ENCODE assay signal across 26 cellular contexts in genomic region chr2:134760385-134760784, GRCh38. TPM values are rescaled to one million over a fixed set of nuclear protein-coding genes. Genes with fewer than 3 reads are reported as not detected.
DNase-seq lines count a peak whose midpoint lies in the region; ATAC-seq, FAIRE-seq and TF ChIP-seq lines count a peak whose summit lies in the region.
"Had no signal": no experiment of that assay in that cellular context is flagged by ENCODE, and none has a peak within 500 bp of the region (broad histone marks: within the 10 kb centered on the region; RNA-seq: fewer than 3 reads in every experiment).

No MANE protein-coding gene starts in this region.

- no peaks in the 10 kb centered on the region for H4K20me1 ChIP-seq in GM23338 (replicated peaks; ENCODE audit: insufficient read depth)
- H4K20me1 ChIP-seq in Karpas-422 (ENCODE audit: insufficient read depth, low read depth, low read length), result no peaks in the 10 kb centered on the region
- no peaks in the 10 kb centered on the region for H4K20me1 ChIP-seq in endothelial cell of umbilical vein (replicated peaks; ENCODE audit: control insufficient read depth, extremely low read depth, insufficient read depth, low read length)
- H4K20me1 ChIP-seq: BLaER1 had no signal

- H3K9me3 ChIP-seq in Karpas-422 (ENCODE audit: low read length), result no peaks in the 10 kb centered on the region
- H3K9me3 ChIP-seq in endothelial cell of umbilical vein (replicated peaks; ENCODE audit: control insufficient read depth, insufficient read depth, low read length), result no peaks in the 10 kb centered on the region
- H3K9me3 ChIP-seq: BE2C, BLaER1 had no signal

- H3K4me3 Mint-ChIP-seq in GM23338, result no peak overlapping the region
- H3K4me3 Mint-ChIP-seq: CD14-positive monocyte; CD4-positive, alpha-beta memory T cell; CD4-positive, CD25-positive, alpha-beta regulatory T cell; CD8-positive, alpha-beta memory T cell had no signal

- peaks cover 11% of the 10 kb centered on the region; the same call in 2 of the 3 replicates for H3K9me3 Mint-ChIP-seq in GM23338

- H3K79me2 ChIP-seq in GM23338 (replicated peaks; ENCODE audit: insufficient read depth), result no peaks in the 10 kb centered on the region
- no peaks in the 10 kb centered on the region for H3K79me2 ChIP-seq in Karpas-422 (ENCODE audit: low read length)
- H3K79me2 ChIP-seq in endothelial cell of umbilical vein (ENCODE audit: control insufficient read depth, insufficient read depth, low read length), result no peaks in the 10 kb centered on the region

- H3K9ac ChIP-seq in Karpas-422 (ENCODE audit: low read length), result no peak overlapping the region
- no peak overlapping the region for H3K9ac ChIP-seq in endothelial cell of umbilical vein (replicated peaks; ENCODE audit: extremely low read depth, insufficient read depth, low read length)
- H3K9ac ChIP-seq: BLaER1 had no signal

- CTCF ChIA-PET in endothelial cell of umbilical vein (lab: Charles Lee), result no interaction called here

- dilution Hi-C loops in endothelial cell of umbilical vein (cut with MboI; ENCODE audit: extremely low pct_ligation_motif_present, low sequenced_read_pairs), result no loop called here

- no peak for TF ChIP-seq POLR2A in endothelial cell of umbilical vein (IDR thresholded peaks at IDR 0.05; ENCODE audit: low read depth, low read length)

- DNase-seq in GM23338 (ENCODE audit: low spot score), result no peak
- DNase-seq in Karpas-422, result peak; percentile 39
- no peak for DNase-seq in endothelial cell of umbilical vein (ENCODE audit: low read depth, low spot score)
- DNase-seq in globus pallidus (ENCODE audit: low spot score), result no peak
- no peak for DNase-seq in activated CD4-positive, CD25-positive, alpha-beta regulatory T cell (lab: John Stamatoyannopoulos, UW)
- DNase-seq: 8988T; ACHN; BE2C; C1 segment of cervical spinal cord; CD4-positive, alpha-beta memory T cell; CD4-positive, CD25-positive, alpha-beta regulatory T cell; CD8-positive, alpha-beta memory T cell; COR-L47; DMS 273 treated with DMSO at 0.1 percent for 48 hours; DMS153; DMS53; DMS79 treated with DMSO at 0.1 percent for 48 hours; GF-D8 had no signal

- H3K27me3 ChIP-seq in GM23338 (ENCODE audit: insufficient read depth) (no peaks in the 10 kb centered on the region), Karpas-422 (ENCODE audit: low read length) (no peaks in the 10 kb centered on the region), endothelial cell of umbilical vein (ENCODE audit: control insufficient read depth in 2 of 2, insufficient read depth in 2 of 2, low read length in 2 of 2) (peaks cover 2 to 3% of the 10 kb centered on the region in 2 experiments)
- H3K27me3 ChIP-seq: BE2C, BLaER1 had no signal

- peaks cover 2% of the 10 kb centered on the region for H3K27me3 Mint-ChIP-seq in GM23338 (ENCODE audit: insufficient read depth, low read depth, poor library complexity)

- H3K4me2 ChIP-seq in GM23338 (no peak overlapping the region), Karpas-422 (ENCODE audit: low read depth, low read length, poor library complexity, severe bottlenecking) (no peak overlapping the region), endothelial cell of umbilical vein (ENCODE audit: insufficient read depth, low read length) (no peak overlapping the region)
- H3K4me2 ChIP-seq: BLaER1 had no signal

- intact Hi-C loops in endothelial cell of umbilical vein (cut with micrococcal nuclease), result no loop called here

- H2AFZ ChIP-seq in GM23338 (peak overlapping the region; percentile 52; the same call in 1 of the 2 replicates), Karpas-422 (ENCODE audit: low read length) (no peak overlapping the region), endothelial cell of umbilical vein (ENCODE audit: low read depth, low read length) (no peak overlapping the region)

- H3K27ac ChIP-seq in GM23338 (ENCODE audit: low read depth) (no peak overlapping the region), Karpas-422 (ENCODE audit: low read length) (no peak overlapping the region), endothelial cell of umbilical vein (ENCODE audit: insufficient read depth, low read depth, low read length) (no peak overlapping the region)
- H3K27ac ChIP-seq: BLaER1 had no signal

- H3K9me2 ChIP-seq in GM23338 (ENCODE audit: insufficient read depth), result no peaks in the 10 kb centered on the region
- no peaks in the 10 kb centered on the region for H3K9me2 ChIP-seq in Karpas-422 (replicated peaks; ENCODE audit: insufficient read depth, low read length)

- ATAC-seq in GM23338 (no peak), GM18519 (IDR thresholded peaks at IDR 0.05; ENCODE audit: low FRiP score, unreplicated experiment) (no peak)

- H3K27ac Mint-ChIP-seq in GM23338, result no peak overlapping the region
- H3K27ac Mint-ChIP-seq: CD14-positive monocyte; CD4-positive, alpha-beta memory T cell; CD4-positive, CD25-positive, alpha-beta regulatory T cell; CD8-positive, alpha-beta memory T cell had no signal

- H3K4me1 Mint-ChIP-seq in GM23338, result no peaks in the 10 kb centered on the region
- H3K4me1 Mint-ChIP-seq: CD4-positive, CD25-positive, alpha-beta regulatory T cell; CD8-positive, alpha-beta memory T cell had no signal

- H3K4me3 ChIP-seq in GM23338 (no peak overlapping the region), Karpas-422 (ENCODE audit: low read length) (no peak overlapping the region), endothelial cell of umbilical vein (replicated peaks in 1 of 3; ENCODE audit: insufficient read depth in 1 of 3, low read depth in 1 of 3, low read length in 3 of 3) (no peak overlapping the region)
- H3K4me3 ChIP-seq: BLaER1 had no signal

- H3K36me3 ChIP-seq in GM23338 (ENCODE audit: insufficient read depth), result no peaks in the 10 kb centered on the region; the same call in 1 of the 2 replicates
- H3K36me3 ChIP-seq in Karpas-422 (ENCODE audit: insufficient read depth, low read length), result no peaks in the 10 kb centered on the region
- no peaks in the 10 kb centered on the region for H3K36me3 ChIP-seq in endothelial cell of umbilical vein (ENCODE audit: control insufficient read depth in 2 of 2, extremely low read depth in 1 of 2, insufficient read depth in 2 of 2, low read length in 2 of 2)
- H3K36me3 ChIP-seq: BE2C, BLaER1 had no signal

- H3K9me1 ChIP-seq in endothelial cell of umbilical vein (replicated peaks; ENCODE audit: control insufficient read depth, extremely low read depth, insufficient read depth, low read length), result no peaks in the 10 kb centered on the region

- FAIRE-seq in endothelial cell of umbilical vein (lab: Jason Lieb, UNC), result peak; percentile 21
- FAIRE-seq: A204.1, G401.6, GM12891 had no signal

- no peak for TF ChIP-seq CTCF in GM23338 (conservative IDR thresholded peaks at IDR 0.05; ENCODE audit: low read depth in 2 of 2)
- no peak for TF ChIP-seq CTCF in endothelial cell of umbilical vein (IDR thresholded peaks at IDR 0.05; ENCODE audit: extremely low read depth in 1 of 2, insufficient read depth in 1 of 2, low read depth in 1 of 2, low read length in 2 of 2)

- no peaks in the 10 kb centered on the region for H3F3A ChIP-seq in GM23338 (replicated peaks; ENCODE audit: low read depth)

- peaks cover 3% of the 10 kb centered on the region; the same call in 1 of the 3 replicates for H3K36me3 Mint-ChIP-seq in GM23338 (ENCODE audit: low read depth)
- H3K36me3 Mint-ChIP-seq: CD14-positive monocyte; CD4-positive, alpha-beta memory T cell; CD4-positive, CD25-positive, alpha-beta regulatory T cell had no signal

- H3K4me1 ChIP-seq in GM23338 (ENCODE audit: insufficient read depth) (no peaks in the 10 kb centered on the region), Karpas-422 (ENCODE audit: low read length) (peaks cover 46% of the 10 kb centered on the region), endothelial cell of umbilical vein (ENCODE audit: control insufficient read depth, extremely low read depth, insufficient read depth, low read length) (no peaks in the 10 kb centered on the region)
- H3K4me1 ChIP-seq: BE2C had no signal

- POLR2A ChIA-PET in endothelial cell of umbilical vein (lab: Charles Lee), result no interaction called here

- no TSS peak for BruUV-seq in endothelial cell of umbilical vein (replicated peaks; lab: Mats Ljungman, UMichigan)

TF ChIP-seq in GM23338, 12 proteins besides CTCF, POLR2A, EP300 and RAD21 (continues in another document):
- no peak for TF ChIP-seq EZH2phosphoT487 (IDR thresholded peaks at IDR 0.05; ENCODE audit: unreplicated experiment)
- TF ChIP-seq CREB1 (CRISPR knock-in tag; IDR thresholded peaks at IDR 0.05; ENCODE audit: low read depth), result no peak
- TF ChIP-seq NANOG (IDR thresholded peaks at IDR 0.05; ENCODE audit: borderline replicate concordance), result no peak

TF ChIP-seq in endothelial cell of umbilical vein, 7 proteins besides CTCF, POLR2A, EP300 and RAD21:
- TF ChIP-seq, protein P1, sequence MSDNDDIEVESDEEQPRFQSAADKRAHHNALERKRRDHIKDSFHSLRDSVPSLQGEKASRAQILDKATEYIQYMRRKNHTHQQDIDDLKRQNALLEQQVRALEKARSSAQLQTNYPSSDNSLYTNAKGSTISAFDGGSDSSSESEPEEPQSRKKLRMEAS (IDR thresholded peaks at IDR 0.05; ENCODE audit: insufficient read depth, insufficient read length), result no peak
- no peak for TF ChIP-seq POLR2AphosphoS5 (IDR thresholded peaks at IDR 0.05; ENCODE audit: insufficient read depth, low read depth, low read length)
- no peak for TF ChIP-seq GATA2 (IDR thresholded peaks at IDR 0.05; ENCODE audit: insufficient read depth, insufficient read length, low read depth, low read length)
- no peak for TF ChIP-seq FOS (IDR thresholded peaks at IDR 0.05; ENCODE audit: borderline replicate concordance, insufficient read depth, low read length)
- no peak for TF ChIP-seq EZH2 (IDR thresholded peaks at IDR 0.05; ENCODE audit: borderline replicate concordance, low read depth, low read length, severe bottlenecking)
- TF ChIP-seq JUN (IDR thresholded peaks at IDR 0.05; ENCODE audit: borderline replicate concordance, insufficient read depth, insufficient read length, low read depth), result no peak
- TF ChIP-seq MYC (IDR thresholded peaks at IDR 0.05; ENCODE audit: low read depth, low read length), result no peak

RNA-seq across cellular contexts. Expression of gene TMEM163, which starts 41.6 kb away (rescaled TPM):
- total RNA-seq in GM23338 (2014; rRNA removed; shearing (Covaris generic)), result 0.85 and 1.1 TPM in 2 replicates
- polyA plus RNA-seq in GM23338 (2016; fragmentation: Nextera tagmentation; extraction: Ambion mirVana), result 1.3 and 1.8 TPM in 2 replicates
- total RNA-seq in Karpas-422 (2014; rRNA removed; shearing (Covaris generic); ENCODE audit: low replicate concordance), result 4.7 and 7.3 TPM in 2 replicates
- total RNA-seq in endothelial cell of umbilical vein, result 1.0 and 1.3 TPM in 2 replicates
- polyA plus RNA-seq in endothelial cell of umbilical vein, result 2.2 and 2.8 TPM in 2 replicates
- polyA plus RNA-seq in endothelial cell of umbilical vein (2011; cell fraction: cytosol; rRNA removed), result 3.3 and 4.1 TPM in 2 replicates
- 4.8 TPM in 2 replicates for polyA plus RNA-seq in endothelial cell of umbilical vein (2011; cell fraction: nucleus; rRNA removed)
- 0.33 and 2.6 TPM in 2 replicates for polyA plus RNA-seq in endothelial cell of umbilical vein (2012)
- 2.1 and 2.5 TPM in 2 replicates for polyA minus RNA-seq in endothelial cell of umbilical vein
- polyA minus RNA-seq in endothelial cell of umbilical vein (2011; cell fraction: cytosol; rRNA and poly(A)+ RNA removed), result not detected
- 1.9 and 3.4 TPM in 2 replicates for polyA minus RNA-seq in endothelial cell of umbilical vein (2011; cell fraction: nucleus; rRNA and poly(A)+ RNA removed)
- total RNA-seq: A673; CD4-positive, alpha-beta memory T cell; CD8-positive, alpha-beta memory T cell had no signal
- polyA plus RNA-seq: AG04450, CD14-positive monocyte had no signal
